In genomic region chr2:84247532-84247931, GRCh38 we compare ENCODE assay signal across 18 cellular contexts.
A peak's percentile ranks its signal among the peaks of the same experiment; 100 is the strongest.
DNase-seq lines count a peak whose midpoint lies in the region; ATAC-seq and TF ChIP-seq lines count a peak whose summit lies in the region.
"Had no signal": no experiment of that assay in that cellular context is flagged by ENCODE, and none has a peak within 500 bp of the region (broad histone marks: within the 10 kb centered on the region; RNA-seq: fewer than 3 reads in every experiment).

No MANE protein-coding gene starts in this region.

- H3K9me3 ChIP-seq in Caco-2 (no peaks in the 10 kb centered on the region; the same call in 1 of the 2 replicates), mammary epithelial cell (replicated peaks; ENCODE audit: insufficient read depth, low read length) (no peaks in the 10 kb centered on the region), mucosa of descending colon (no peaks in the 10 kb centered on the region)
- H3K9me3 ChIP-seq: BLaER1 had no signal

- H3K4me1 ChIP-seq in Caco-2 (no peaks in the 10 kb centered on the region), mammary epithelial cell (ENCODE audit: insufficient read depth, low read length) (peaks cover 12% of the 10 kb centered on the region), mucosa of descending colon (ENCODE audit: low read depth) (no peaks in the 10 kb centered on the region)

- H3K9ac ChIP-seq in mammary epithelial cell (ENCODE audit: insufficient read depth, low read length), result no peak overlapping the region
- H3K9ac ChIP-seq: BLaER1 had no signal

- H3K4me2 ChIP-seq in mammary epithelial cell (ENCODE audit: insufficient read depth, low read depth, low read length), result peak overlapping the region; percentile 56
- H3K4me2 ChIP-seq: BLaER1, PC-9 had no signal

- intact Hi-C loops in Caco-2 (cut with micrococcal nuclease; ENCODE audit: unreplicated experiment), result loop anchor here (1.0 kb wide), 1 partner anchor 53 kb away; no protein-coding TSS in a partner anchor
- intact Hi-C loops in mammary epithelial cell (cut with micrococcal nuclease), result loop anchor here (5.0 kb wide), 1 partner anchor 50 kb away; no protein-coding TSS in a partner anchor
- intact Hi-C loops in CD14-positive monocyte (cut with micrococcal nuclease), result no loop called here
- intact Hi-C loops in mucosa of descending colon (cut with DNase I, micrococcal nuclease), result no loop called here

- H3K27ac Mint-ChIP-seq in Caco-2 (ENCODE audit: unreplicated experiment) (no peak overlapping the region), CD14-positive monocyte (no peak overlapping the region)
- H3K27ac Mint-ChIP-seq: H9, IgD-negative memory B cell had no signal

- no peak for TF ChIP-seq CTCF in Caco-2 (IDR thresholded peaks at IDR 0.05; ENCODE audit: insufficient read depth in 1 of 2, low read depth in 1 of 2, low read length in 1 of 2, severe bottlenecking in 1 of 2, unreplicated experiment in 1 of 2)
- TF ChIP-seq CTCF in mammary epithelial cell (conservative IDR thresholded peaks at IDR 0.05 in 1 of 2, IDR thresholded peaks at IDR 0.05 in 1 of 2; ENCODE audit: extremely low read depth in 1 of 2, insufficient read depth in 1 of 2, low read depth in 1 of 2, low read length in 2 of 2), result no peak
- no peak for TF ChIP-seq CTCF in CD14-positive monocyte (IDR thresholded peaks at IDR 0.05)
- TF ChIP-seq CTCF in GM10248 (IDR thresholded peaks at IDR 0.05; ENCODE audit: control extremely low read depth, extremely low read depth, low read depth, missing control alignments), result no peak
- TF ChIP-seq CTCF in mucosa of descending colon (IDR thresholded peaks at IDR 0.05), result no peak

- CTCF ChIA-PET in Caco-2 (lab: Charles Lee), result no interaction called here
- CTCF ChIA-PET in mammary epithelial cell (lab: Charles Lee; ENCODE audit: low non-redundant PET), result no interaction called here
- CTCF ChIA-PET in GM10248 (lab: Yijun Ruan, JAX), result interaction anchor here (2.0 kb wide), 1 partner anchor 9 kb away, joined by 6 read pairs; no protein-coding TSS in a partner anchor

- no peaks in the 10 kb centered on the region for H4K20me1 ChIP-seq in mammary epithelial cell (ENCODE audit: insufficient read depth, low read length)
- H4K20me1 ChIP-seq: BLaER1 had no signal

- H3K27me3 ChIP-seq in Caco-2 (replicated peaks; ENCODE audit: control insufficient read depth, insufficient read depth, low read length) (no peaks in the 10 kb centered on the region), mammary epithelial cell (ENCODE audit: insufficient read depth, low read length) (no peaks in the 10 kb centered on the region)
- H3K27me3 ChIP-seq: BLaER1 had no signal

- dilution Hi-C loops in mammary epithelial cell (cut with HindIII; ENCODE audit: low sequenced_read_pairs), result loop anchor here (5.0 kb wide), 1 partner anchor 80 kb away; no protein-coding TSS in a partner anchor

- H3K4me1 Mint-ChIP-seq in Caco-2 (ENCODE audit: low read depth, unreplicated experiment) (peaks cover 7% of the 10 kb centered on the region), CD14-positive monocyte (peaks cover 5% of the 10 kb centered on the region)
- H3K4me1 Mint-ChIP-seq: IgD-negative memory B cell had no signal

- 3% methylated on average over 3 of the region's 3 CpGs for WGBS in mammary epithelial cell (ENCODE audit: low coverage, missing lambda C conversion rate)

- no peak for ATAC-seq in mucosa of descending colon

- no peaks in the 10 kb centered on the region for H3K27me3 Mint-ChIP-seq in Caco-2 (ENCODE audit: insufficient read depth, unreplicated experiment)
- H3K27me3 Mint-ChIP-seq in CD14-positive monocyte (ENCODE audit: low read depth in 3 of 3), result peaks cover 0 to 5% (median 0%) of the 10 kb centered on the region in 3 donors
- H3K27me3 Mint-ChIP-seq: IgD-negative memory B cell had no signal

- BruUV-seq in Caco-2 (replicated peaks; lab: Mats Ljungman, UMichigan) (no TSS peak), mammary epithelial cell (replicated peaks; lab: Mats Ljungman, UMichigan) (no TSS peak)

- POLR2A ChIA-PET in Caco-2 (lab: Charles Lee) (no interaction called here), GM10248 (lab: Yijun Ruan, JAX) (no interaction called here)

- H3K36me3 ChIP-seq in Caco-2 (ENCODE audit: control insufficient read depth, insufficient read depth, low read length) (no peaks in the 10 kb centered on the region), mammary epithelial cell (ENCODE audit: insufficient read depth, low read length) (no peaks in the 10 kb centered on the region), mucosa of descending colon (ENCODE audit: low read depth) (no peaks in the 10 kb centered on the region)
- H3K36me3 ChIP-seq: BLaER1 had no signal

- H2AFZ ChIP-seq in mammary epithelial cell (ENCODE audit: low read depth, low read length), result peak overlapping the region; percentile 31
- H2AFZ ChIP-seq: PC-9 had no signal

- no peaks in the 10 kb centered on the region for H3K79me2 ChIP-seq in mammary epithelial cell (ENCODE audit: insufficient read depth, low read length)

- H3K9me3 Mint-ChIP-seq in Caco-2 (ENCODE audit: unreplicated experiment) (peaks cover 9% of the 10 kb centered on the region), CD14-positive monocyte (peaks cover 0 to 3% (median 1%) of the 10 kb centered on the region in 7 donors)
- H3K9me3 Mint-ChIP-seq: H9, IgD-negative memory B cell had no signal

- DNase-seq in Caco-2, result peak; percentile 40 to 51
- DNase-seq in NCI-H226, result peak; percentile 91
- DNase-seq in mammary epithelial cell, result peak; percentile 84
- peak; percentile 40 for DNase-seq in kidney glomerular epithelial cell (lab: John Stamatoyannopoulos, UW)
- DNase-seq in CD14-positive monocyte (ENCODE audit: low spot score), result no peak
- no peak for DNase-seq in cerebellar nuclear complex (lab: John Stamatoyannopoulos, UW)
- no peak for DNase-seq in GM10248 (ENCODE audit: extremely low spot score)
- no peak for DNase-seq in mucosa of descending colon
- DNase-seq: 8988T, DMS153, EL, H9, NCI-H2227 treated with DMSO at 0.1 percent for 48 hours, NCI-H69, SHP77 had no signal

- H3K4me3 Mint-ChIP-seq in Caco-2 (ENCODE audit: unreplicated experiment) (no peak overlapping the region), CD14-positive monocyte (no peak overlapping the region)
- H3K4me3 Mint-ChIP-seq: H9, IgD-negative memory B cell had no signal

- in situ Hi-C loops in mammary epithelial cell (cut with MboI; ENCODE audit: low sequenced_read_pairs in 2 of 2), result no loop called here

- H3K4me3 ChIP-seq in Caco-2 (ENCODE audit: low read depth, low read length), result no peak overlapping the region
- no peak overlapping the region for H3K4me3 ChIP-seq in mammary epithelial cell (replicated peaks in 1 of 3; ENCODE audit: insufficient read depth in 1 of 3, low read depth in 2 of 3, low read length in 3 of 3)
- no peak overlapping the region for H3K4me3 ChIP-seq in mucosa of descending colon
- H3K4me3 ChIP-seq: BLaER1, PC-9 had no signal

- peak overlapping the region; percentile 37 for H3K27ac ChIP-seq in mammary epithelial cell (ENCODE audit: insufficient read depth, low read depth, low read length)
- H3K27ac ChIP-seq: BLaER1, PC-9 had no signal

- H3K36me3 Mint-ChIP-seq in Caco-2 (ENCODE audit: insufficient read depth, unreplicated experiment) (no peaks in the 10 kb centered on the region), CD14-positive monocyte (no peaks in the 10 kb centered on the region)
- H3K36me3 Mint-ChIP-seq: IgD-negative memory B cell had no signal

Comparison
In these comparisons a context has a peak if more than half of its experiments do, and no peak if none do; other contexts are left out.
1. DNase-seq: peak in Caco-2 (2 of 2), NCI-H226 (single experiment), mammary epithelial cell (single experiment) and kidney glomerular epithelial cell (single experiment); none in CD14-positive monocyte (single experiment), cerebellar nuclear complex (0 of 2), GM10248 (single experiment) and mucosa of descending colon (0 of 3).
2. intact Hi-C loops: an anchor here in Caco-2 (1.0 kb wide) and mammary epithelial cell (5.0 kb wide); none called in CD14-positive monocyte and mucosa of descending colon.